In the genomic region with DNA sequence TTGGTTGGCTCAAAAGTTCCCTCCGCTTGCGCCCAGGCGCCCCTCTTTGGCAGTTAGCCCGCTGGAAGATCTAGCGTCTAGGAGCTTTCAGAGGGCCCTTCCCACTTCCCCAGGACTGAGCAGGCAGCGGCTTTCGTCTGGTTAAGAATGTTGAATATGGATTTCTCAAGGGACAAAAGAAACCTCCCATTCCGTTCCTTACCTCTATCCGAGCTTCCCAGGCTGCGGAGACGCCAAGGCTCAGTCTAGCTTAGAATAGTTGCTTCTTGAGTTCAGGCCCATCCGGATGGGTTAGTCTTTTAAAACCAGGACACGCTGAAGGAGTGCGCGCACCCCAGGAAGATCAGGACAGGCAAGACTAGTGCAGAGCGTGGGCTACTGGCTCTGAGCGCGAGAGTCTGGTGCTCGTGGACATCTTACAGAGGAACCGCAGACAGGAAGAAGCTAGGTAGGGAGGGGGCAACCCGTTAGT, we compare ENCODE assay signal across 23 cellular contexts. TPM values are rescaled to one million over a fixed set of nuclear protein-coding genes. Genes with fewer than 3 reads are reported as not detected.
A peak's percentile ranks its signal among the peaks of the same experiment; 100 is the strongest.
DNase-seq lines count a peak whose midpoint lies in the region; TF ChIP-seq lines count a peak whose summit lies in the region.
"Had no signal": no experiment of that assay in that cellular context is flagged by ENCODE, and none has a peak within 500 bp of the region (broad histone marks: within the 10 kb centered on the region; RNA-seq: fewer than 3 reads in every experiment).

No MANE protein-coding gene starts in this region.

- peaks cover 63% of the 10 kb centered on the region for H3K27me3 Mint-ChIP-seq in activated CD4-positive, alpha-beta T cell treated with anti-CD3 and anti-CD28 coated beads, Interleukin-2, amount 10 ng/mL, durations not matched to agents 24 days and 14 days
- H3K27me3 Mint-ChIP-seq in chondrocyte (ENCODE audit: low read depth) (peaks cover 72% of the 10 kb centered on the region), HFFc6 (ENCODE audit: insufficient read depth) (peaks cover 28% of the 10 kb centered on the region)

- DNase-seq in activated CD4-positive, alpha-beta T cell treated with anti-CD3 and anti-CD28 coated beads, Interleukin-2, amount 10 ng/mL, durations not matched to agents 24 days and 14 days: peak; percentile 39
- no peak for DNase-seq in activated CD4-positive, alpha-beta T cell treated with anti-CD3 and anti-CD28 coated beads, Interleukin-2, amount 50 U/mL, for 48 hours
- DNase-seq in SJCRH30 (peak in 1 of 2 experiments; percentile 40), superior temporal gyrus (ENCODE audit: extremely low spot score) (peak; percentile 42), chondrocyte (ENCODE audit: low spot score) (no peak), middle frontal gyrus (ENCODE audit: extremely low spot score, low spot score) (no peak), HFFc6 (no peak)
- DNase-seq: ACHN; activated B cell treated with CpG ODN at 0.5 μM for 24 hours; CD8-positive, alpha-beta memory T cell; effector CD4-positive, alpha-beta T cell; heart right ventricle; left cardiac atrium; mucosa of descending colon; NCI-H1417 treated with DMSO at 0.1 percent for 48 hours; NCI-H446; stimulated activated CD4-positive, alpha-beta T cell treated with anti-CD3 and anti-CD28 coated beads, Interleukin-2, amount 100 ng/mL, for 24 hours; T-cell had no signal

- H3K9me3 ChIP-seq in SJCRH30 (replicated peaks) (peaks cover 4% of the 10 kb centered on the region; the same call in 1 of the 2 replicates), iPS-18c (ENCODE audit: control insufficient read depth, insufficient read depth, low read length) (peaks cover 3% of the 10 kb centered on the region)
- H3K9me3 ChIP-seq: heart right ventricle, mucosa of descending colon had no signal

- no peak overlapping the region for H3K4me3 Mint-ChIP-seq in activated CD4-positive, alpha-beta T cell treated with anti-CD3 and anti-CD28 coated beads, Interleukin-2, amount 10 ng/mL, durations not matched to agents 24 days and 14 days
- no peak overlapping the region for H3K4me3 Mint-ChIP-seq in chondrocyte (ENCODE audit: unreplicated experiment)
- H3K4me3 Mint-ChIP-seq in HFFc6: no peak overlapping the region
- H3K4me3 Mint-ChIP-seq: activated B cell treated with CpG ODN at 0.5 μM for 24 hours; CD8-positive, alpha-beta memory T cell; T-cell had no signal

- no peak overlapping the region for H3K27ac Mint-ChIP-seq in activated CD4-positive, alpha-beta T cell treated with anti-CD3 and anti-CD28 coated beads, Interleukin-2, amount 10 ng/mL, durations not matched to agents 24 days and 14 days
- no peak overlapping the region for H3K27ac Mint-ChIP-seq in chondrocyte (ENCODE audit: unreplicated experiment)
- no peak overlapping the region for H3K27ac Mint-ChIP-seq in HFFc6
- H3K27ac Mint-ChIP-seq: activated B cell treated with CpG ODN at 0.5 μM for 24 hours; CD8-positive, alpha-beta memory T cell had no signal

- no peaks in the 10 kb centered on the region for H3K9me3 Mint-ChIP-seq in activated CD4-positive, alpha-beta T cell treated with anti-CD3 and anti-CD28 coated beads, Interleukin-2, amount 10 ng/mL, durations not matched to agents 24 days and 14 days
- peaks cover 8% of the 10 kb centered on the region for H3K9me3 Mint-ChIP-seq in chondrocyte (ENCODE audit: low read depth)
- no peaks in the 10 kb centered on the region for H3K9me3 Mint-ChIP-seq in HFFc6
- H3K9me3 Mint-ChIP-seq: activated B cell treated with CpG ODN at 0.5 μM for 24 hours, T-cell had no signal

- H3K4me1 Mint-ChIP-seq in activated CD4-positive, alpha-beta T cell treated with anti-CD3 and anti-CD28 coated beads, Interleukin-2, amount 10 ng/mL, durations not matched to agents 24 days and 14 days: no peaks in the 10 kb centered on the region
- H3K4me1 Mint-ChIP-seq in chondrocyte (ENCODE audit: low read depth): peaks cover 11% of the 10 kb centered on the region
- no peaks in the 10 kb centered on the region for H3K4me1 Mint-ChIP-seq in HFFc6 (ENCODE audit: low read depth)

- no peaks in the 10 kb centered on the region for H3K36me3 Mint-ChIP-seq in activated CD4-positive, alpha-beta T cell treated with anti-CD3 and anti-CD28 coated beads, Interleukin-2, amount 10 ng/mL, durations not matched to agents 24 days and 14 days (ENCODE audit: low read depth)
- no peaks in the 10 kb centered on the region for H3K36me3 Mint-ChIP-seq in chondrocyte (ENCODE audit: low read depth)
- H3K36me3 Mint-ChIP-seq in HFFc6 (ENCODE audit: low read depth): no peaks in the 10 kb centered on the region
- H3K36me3 Mint-ChIP-seq: CD8-positive, alpha-beta memory T cell; T-cell had no signal

- H3K4me1 ChIP-seq in SJCRH30: peaks cover 8% of the 10 kb centered on the region

- no peaks in the 10 kb centered on the region; the same call in 1 of the 2 replicates for H3K36me3 ChIP-seq in SJCRH30
- H3K36me3 ChIP-seq: heart right ventricle had no signal

- peak overlapping the region; percentile 89 for H3K4me3 ChIP-seq in SJCRH30
- H3K4me3 ChIP-seq in iPS-18c (ENCODE audit: insufficient read depth, low read depth, low read length): peak overlapping the region; percentile 50
- H3K4me3 ChIP-seq: mucosa of descending colon had no signal

- TF ChIP-seq CTCF in chondrocyte (IDR thresholded peaks at IDR 0.05): no peak
- TF ChIP-seq CTCF in HFFc6 (IDR thresholded peaks at IDR 0.05): no peak

- H3K27ac ChIP-seq in SJCRH30: peak overlapping the region; percentile 41; the same call in 1 of the 2 replicates
- H3K27ac ChIP-seq: heart right ventricle, KMS-11 had no signal

- H3K27me3 ChIP-seq in SJCRH30: no peaks in the 10 kb centered on the region

- intact Hi-C loops in activated CD4-positive, alpha-beta T cell treated with anti-CD3 and anti-CD28 coated beads, Interleukin-2, amount 10 ng/mL, durations not matched to agents 24 days and 14 days (cut with micrococcal nuclease): loop anchor here (5.0 kb wide), 2 partner anchors 74 to 509 kb away; a partner anchor contains a TSS

RNA-seq across cellular contexts. Expression of a gene that starts 1.6 kb away (rescaled TPM):
- not detected in 2 replicates for total RNA-seq in activated CD4-positive, alpha-beta T cell treated with anti-CD3 and anti-CD28 coated beads, Interleukin-2, amount 10 ng/mL, durations not matched to agents 24 days and 14 days
- 136 and 176 TPM in 2 replicates for total RNA-seq in SJCRH30 (2014; rRNA removed; shearing (Covaris generic))
- total RNA-seq in chondrocyte: not detected in 3 replicates
- total RNA-seq in HFFc6 (2021; fragmentation: NEBNext Ultra II Directional; extraction: Animal tissue kit (Norgen Biotek cat#: 25700)): not detected
- total RNA-seq: activated B cell treated with CpG ODN at 0.5 μM for 24 hours; activated CD8-positive, alpha-beta memory T cell treated with anti-CD3 and anti-CD28 coated beads for 36 hours; CD8-positive, alpha-beta memory T cell; heart right ventricle; left cardiac atrium; osteoblast; Right ventricle myocardium inferior; T-cell had no signal

Comparison
In these comparisons a context has a peak if more than half of its experiments do, and no peak if none do; other contexts are left out.
1. DNase-seq: peak in activated CD4-positive, alpha-beta T cell treated with anti-CD3 and anti-CD28 coated beads, Interleukin-2, amount 10 ng/mL, durations not matched to agents 24 days and 14 days (single experiment) and superior temporal gyrus (single experiment); none in activated CD4-positive, alpha-beta T cell treated with anti-CD3 and anti-CD28 coated beads, Interleukin-2, amount 50 U/mL, for 48 hours (0 of 2), chondrocyte (single experiment), middle frontal gyrus (single experiment) and HFFc6 (single experiment).
2. RNA of a gene that starts 1.6 kb away (total RNA-seq): 136 to 176 TPM in SJCRH30; not detected in activated CD4-positive, alpha-beta T cell treated with anti-CD3 and anti-CD28 coated beads, Interleukin-2, amount 10 ng/mL, durations not matched to agents 24 days and 14 days, not detected in chondrocyte and not detected in HFFc6; every median in the first group is over 100 times any median in the second.